In the genomic region with DNA sequence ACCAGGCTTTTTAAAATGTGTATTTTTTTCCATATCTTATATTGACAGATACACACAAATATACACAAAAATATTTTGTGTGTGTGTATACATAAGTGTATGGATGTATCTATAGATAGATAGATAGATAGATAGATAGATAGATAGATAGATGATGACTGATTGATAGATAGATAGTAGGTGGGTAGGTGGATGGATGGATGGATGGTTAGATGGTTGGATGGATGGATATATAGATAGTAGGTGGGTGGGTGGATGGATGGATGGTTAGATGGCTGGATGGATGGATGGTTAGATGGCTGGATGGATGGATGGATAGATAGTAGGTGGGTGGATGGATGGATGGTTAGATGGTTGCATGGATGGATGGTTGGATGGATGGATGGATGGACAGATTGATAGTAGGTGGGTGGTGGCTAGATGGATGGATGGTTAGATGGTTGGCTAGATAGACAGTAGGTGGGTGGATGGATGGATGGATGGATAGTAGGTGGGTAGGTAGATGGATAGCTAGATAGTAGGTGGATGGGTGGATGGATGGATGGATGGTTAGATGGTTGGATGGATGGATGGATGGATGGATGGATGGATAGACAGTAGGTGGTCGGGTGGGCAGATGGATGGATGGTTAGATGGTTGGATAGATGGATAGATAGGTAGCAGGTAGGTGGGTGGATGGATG, we compare ENCODE assay signal across 1 cellular context.
TF ChIP-seq lines count a peak whose summit lies in the region.

No MANE protein-coding gene starts in this region.

TF ChIP-seq in HEK293, 187 proteins besides CTCF, POLR2A, EP300 and RAD21 (continued from another document and continues in another):
- TF ChIP-seq, protein P1, sequence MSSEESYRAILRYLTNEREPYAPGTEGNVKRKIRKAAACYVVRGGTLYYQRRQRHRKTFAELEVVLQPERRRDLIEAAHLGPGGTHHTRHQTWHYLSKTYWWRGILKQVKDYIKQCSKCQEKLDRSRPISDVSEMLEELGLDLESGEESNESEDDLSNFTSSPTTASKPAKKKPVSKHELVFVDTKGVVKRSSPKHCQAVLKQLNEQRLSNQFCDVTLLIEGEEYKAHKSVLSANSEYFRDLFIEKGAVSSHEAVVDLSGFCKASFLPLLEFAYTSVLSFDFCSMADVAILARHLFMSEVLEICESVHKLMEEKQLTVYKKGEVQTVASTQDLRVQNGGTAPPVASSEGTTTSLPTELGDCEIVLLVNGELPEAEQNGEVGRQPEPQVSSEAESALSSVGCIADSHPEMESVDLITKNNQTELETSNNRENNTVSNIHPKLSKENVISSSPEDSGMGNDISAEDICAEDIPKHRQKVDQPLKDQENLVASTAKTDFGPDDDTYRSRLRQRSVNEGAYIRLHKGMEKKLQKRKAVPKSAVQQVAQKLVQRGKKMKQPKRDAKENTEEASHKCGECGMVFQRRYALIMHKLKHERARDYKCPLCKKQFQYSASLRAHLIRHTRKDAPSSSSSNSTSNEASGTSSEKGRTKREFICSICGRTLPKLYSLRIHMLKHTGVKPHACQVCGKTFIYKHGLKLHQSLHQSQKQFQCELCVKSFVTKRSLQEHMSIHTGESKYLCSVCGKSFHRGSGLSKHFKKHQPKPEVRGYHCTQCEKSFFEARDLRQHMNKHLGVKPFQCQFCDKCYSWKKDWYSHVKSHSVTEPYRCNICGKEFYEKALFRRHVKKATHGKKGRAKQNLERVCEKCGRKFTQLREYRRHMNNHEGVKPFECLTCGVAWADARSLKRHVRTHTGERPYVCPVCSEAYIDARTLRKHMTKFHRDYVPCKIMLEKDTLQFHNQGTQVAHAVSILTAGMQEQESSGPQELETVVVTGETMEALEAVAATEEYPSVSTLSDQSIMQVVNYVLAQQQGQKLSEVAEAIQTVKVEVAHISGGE (tag by site-specific recombination; conservative IDR thresholded peaks at IDR 0.05; ENCODE audit: low read depth), result no peak
- TF ChIP-seq, protein P2, sequence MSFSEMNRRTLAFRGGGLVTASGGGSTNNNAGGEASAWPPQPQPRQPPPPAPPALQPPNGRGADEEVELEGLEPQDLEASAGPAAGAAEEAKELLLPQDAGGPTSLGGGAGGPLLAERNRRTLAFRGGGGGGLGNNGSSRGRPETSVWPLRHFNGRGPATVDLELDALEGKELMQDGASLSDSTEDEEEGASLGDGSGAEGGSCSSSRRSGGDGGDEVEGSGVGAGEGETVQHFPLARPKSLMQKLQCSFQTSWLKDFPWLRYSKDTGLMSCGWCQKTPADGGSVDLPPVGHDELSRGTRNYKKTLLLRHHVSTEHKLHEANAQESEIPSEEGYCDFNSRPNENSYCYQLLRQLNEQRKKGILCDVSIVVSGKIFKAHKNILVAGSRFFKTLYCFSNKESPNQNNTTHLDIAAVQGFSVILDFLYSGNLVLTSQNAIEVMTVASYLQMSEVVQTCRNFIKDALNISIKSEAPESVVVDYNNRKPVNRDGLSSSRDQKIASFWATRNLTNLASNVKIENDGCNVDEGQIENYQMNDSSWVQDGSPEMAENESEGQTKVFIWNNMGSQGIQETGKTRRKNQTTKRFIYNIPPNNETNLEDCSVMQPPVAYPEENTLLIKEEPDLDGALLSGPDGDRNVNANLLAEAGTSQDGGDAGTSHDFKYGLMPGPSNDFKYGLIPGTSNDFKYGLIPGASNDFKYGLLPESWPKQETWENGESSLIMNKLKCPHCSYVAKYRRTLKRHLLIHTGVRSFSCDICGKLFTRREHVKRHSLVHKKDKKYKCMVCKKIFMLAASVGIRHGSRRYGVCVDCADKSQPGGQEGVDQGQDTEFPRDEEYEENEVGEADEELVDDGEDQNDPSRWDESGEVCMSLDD (tag by site-specific recombination; IDR thresholded peaks at IDR 0.05), result no peak
- TF ChIP-seq ZNF274 (IDR thresholded peaks at IDR 0.05; ENCODE audit: low read length) (no peak), ZNF274 (tag by site-specific recombination; IDR thresholded peaks at IDR 0.05; ENCODE audit: borderline replicate concordance) (peak; percentile 46; the same call in 1 of the 2 replicates), ZNF677 (tag by site-specific recombination; IDR thresholded peaks at IDR 0.05) (no peak), ZNF701 (tag by site-specific recombination; IDR thresholded peaks at IDR 0.05) (no peak), ZNF248 (tag by site-specific recombination; IDR thresholded peaks at IDR 0.05) (no peak), ZNF184 (tag by site-specific recombination; IDR thresholded peaks at IDR 0.05) (no peak), ZNF585B (tag by site-specific recombination; IDR thresholded peaks at IDR 0.05) (no peak), ZNF654 (tag by site-specific recombination; IDR thresholded peaks at IDR 0.05; ENCODE audit: low read depth) (no peak), ZNF426 (tag by site-specific recombination; IDR thresholded peaks at IDR 0.05) (no peak), ZFP41 (tag by site-specific recombination; IDR thresholded peaks at IDR 0.05; ENCODE audit: borderline replicate concordance) (no peak), ZNF354C (tag by site-specific recombination; IDR thresholded peaks at IDR 0.05; ENCODE audit: borderline replicate concordance, low read depth) (no peak), ZNF626 (tag by site-specific recombination; IDR thresholded peaks at IDR 0.05) (no peak), ZFP3 (tag by site-specific recombination; IDR thresholded peaks at IDR 0.05; ENCODE audit: low read depth) (no peak), ZNF529 (tag by site-specific recombination; IDR thresholded peaks at IDR 0.05; ENCODE audit: insufficient replicate concordance) (no peak), ZNF596 (tag by site-specific recombination; IDR thresholded peaks at IDR 0.05) (no peak), SCRT1 (tag by site-specific recombination; IDR thresholded peaks at IDR 0.05; ENCODE audit: borderline replicate concordance) (no peak), ZBTB7A (tag by site-specific recombination; IDR thresholded peaks at IDR 0.05; ENCODE audit: low read depth) (no peak; the same call in 1 of the 2 replicates), ZNF416 (tag by site-specific recombination; IDR thresholded peaks at IDR 0.05) (no peak), KLF9 (tag by site-specific recombination; IDR thresholded peaks at IDR 0.05; ENCODE audit: low read depth) (no peak), ZFP37 (tag by site-specific recombination; IDR thresholded peaks at IDR 0.05) (no peak), ZNF214 (tag by site-specific recombination; IDR thresholded peaks at IDR 0.05; ENCODE audit: borderline replicate concordance) (no peak), ZNF155 (tag by site-specific recombination; IDR thresholded peaks at IDR 0.05) (0 out of 2 replicates have a peak, but pooled peaks have one; percentile 9), ZNF140 (tag by site-specific recombination; IDR thresholded peaks at IDR 0.05) (no peak), SALL2 (tag by site-specific recombination; IDR thresholded peaks at IDR 0.05; ENCODE audit: borderline replicate concordance) (peak; percentile 15; the same call in 1 of the 2 replicates), ZNF707 (tag by site-specific recombination; IDR thresholded peaks at IDR 0.05) (peak; percentile 9; the same call in 1 of the 2 replicates), ZNF132 (tag by site-specific recombination; IDR thresholded peaks at IDR 0.05; ENCODE audit: borderline replicate concordance) (no peak), ZBTB21 (tag by site-specific recombination; IDR thresholded peaks at IDR 0.05) (no peak), ZNF791 (tag by site-specific recombination; IDR thresholded peaks at IDR 0.05) (no peak), HOXC10 (CRISPR knock-in tag; IDR thresholded peaks at IDR 0.05) (no peak), IKZF3 (tag by site-specific recombination; IDR thresholded peaks at IDR 0.05) (no peak), ZBTB17 (tag by site-specific recombination; IDR thresholded peaks at IDR 0.05) (peak; percentile 47; the same call in 1 of the 2 replicates), MYNN (tag by site-specific recombination; IDR thresholded peaks at IDR 0.05; ENCODE audit: borderline replicate concordance) (no peak), ZNF830 (tag by site-specific recombination; IDR thresholded peaks at IDR 0.05; ENCODE audit: low read depth) (no peak), ZNF292 (tag by site-specific recombination; IDR thresholded peaks at IDR 0.05; ENCODE audit: borderline replicate concordance, low read depth) (no peak), ZNF335 (tag by site-specific recombination; conservative IDR thresholded peaks at IDR 0.05) (no peak), KLF7 (tag by site-specific recombination; IDR thresholded peaks at IDR 0.05; ENCODE audit: borderline replicate concordance) (no peak), ZNF133 (tag by site-specific recombination; IDR thresholded peaks at IDR 0.05) (0 out of 2 replicates have a peak, but pooled peaks have one; percentile 29), ZNF76 (tag by site-specific recombination; IDR thresholded peaks at IDR 0.05; ENCODE audit: borderline replicate concordance, low read depth) (0 out of 2 replicates have a peak, but pooled peaks have one; percentile 12), ZNF138 (tag by site-specific recombination; IDR thresholded peaks at IDR 0.05; ENCODE audit: borderline replicate concordance) (no peak), ZNF473 (tag by site-specific recombination; IDR thresholded peaks at IDR 0.05) (0 out of 2 replicates have a peak, but pooled peaks have one; percentile 55), ZNF10 (tag by site-specific recombination; IDR thresholded peaks at IDR 0.05) (no peak), HOXD13 (CRISPR knock-in tag; IDR thresholded peaks at IDR 0.05; ENCODE audit: borderline replicate concordance) (no peak), ZNF423 (tag by site-specific recombination; IDR thresholded peaks at IDR 0.05) (no peak), ZNF169 (tag by site-specific recombination; IDR thresholded peaks at IDR 0.05) (peak; percentile 84)
- TF ChIP-seq, protein P3, sequence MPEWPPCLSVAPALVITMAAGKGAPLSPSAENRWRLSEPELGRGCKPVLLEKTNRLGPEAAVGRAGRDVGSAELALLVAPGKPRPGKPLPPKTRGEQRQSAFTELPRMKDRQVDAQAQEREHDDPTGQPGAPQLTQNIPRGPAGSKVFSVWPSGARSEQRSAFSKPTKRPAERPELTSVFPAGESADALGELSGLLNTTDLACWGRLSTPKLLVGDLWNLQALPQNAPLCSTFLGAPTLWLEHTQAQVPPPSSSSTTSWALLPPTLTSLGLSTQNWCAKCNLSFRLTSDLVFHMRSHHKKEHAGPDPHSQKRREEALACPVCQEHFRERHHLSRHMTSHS (tag by site-specific recombination; IDR thresholded peaks at IDR 0.05), result no peak
- TF ChIP-seq, protein P4, sequence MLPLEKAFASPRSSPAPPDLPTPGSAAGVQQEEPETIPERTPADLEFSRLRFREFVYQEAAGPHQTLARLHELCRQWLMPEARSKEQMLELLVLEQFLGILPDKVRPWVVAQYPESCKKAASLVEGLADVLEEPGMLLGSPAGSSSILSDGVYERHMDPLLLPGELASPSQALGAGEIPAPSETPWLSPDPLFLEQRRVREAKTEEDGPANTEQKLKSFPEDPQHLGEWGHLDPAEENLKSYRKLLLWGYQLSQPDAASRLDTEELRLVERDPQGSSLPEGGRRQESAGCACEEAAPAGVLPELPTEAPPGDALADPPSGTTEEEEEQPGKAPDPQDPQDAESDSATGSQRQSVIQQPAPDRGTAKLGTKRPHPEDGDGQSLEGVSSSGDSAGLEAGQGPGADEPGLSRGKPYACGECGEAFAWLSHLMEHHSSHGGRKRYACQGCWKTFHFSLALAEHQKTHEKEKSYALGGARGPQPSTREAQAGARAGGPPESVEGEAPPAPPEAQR (tag by site-specific recombination; IDR thresholded peaks at IDR 0.05), result no peak
- TF ChIP-seq, protein P5, sequence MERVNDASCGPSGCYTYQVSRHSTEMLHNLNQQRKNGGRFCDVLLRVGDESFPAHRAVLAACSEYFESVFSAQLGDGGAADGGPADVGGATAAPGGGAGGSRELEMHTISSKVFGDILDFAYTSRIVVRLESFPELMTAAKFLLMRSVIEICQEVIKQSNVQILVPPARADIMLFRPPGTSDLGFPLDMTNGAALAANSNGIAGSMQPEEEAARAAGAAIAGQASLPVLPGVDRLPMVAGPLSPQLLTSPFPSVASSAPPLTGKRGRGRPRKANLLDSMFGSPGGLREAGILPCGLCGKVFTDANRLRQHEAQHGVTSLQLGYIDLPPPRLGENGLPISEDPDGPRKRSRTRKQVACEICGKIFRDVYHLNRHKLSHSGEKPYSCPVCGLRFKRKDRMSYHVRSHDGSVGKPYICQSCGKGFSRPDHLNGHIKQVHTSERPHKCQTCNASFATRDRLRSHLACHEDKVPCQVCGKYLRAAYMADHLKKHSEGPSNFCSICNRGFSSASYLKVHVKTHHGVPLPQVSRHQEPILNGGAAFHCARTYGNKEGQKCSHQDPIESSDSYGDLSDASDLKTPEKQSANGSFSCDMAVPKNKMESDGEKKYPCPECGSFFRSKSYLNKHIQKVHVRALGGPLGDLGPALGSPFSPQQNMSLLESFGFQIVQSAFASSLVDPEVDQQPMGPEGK (tag by site-specific recombination; IDR thresholded peaks at IDR 0.05), result no peak
- TF ChIP-seq, protein P6, sequence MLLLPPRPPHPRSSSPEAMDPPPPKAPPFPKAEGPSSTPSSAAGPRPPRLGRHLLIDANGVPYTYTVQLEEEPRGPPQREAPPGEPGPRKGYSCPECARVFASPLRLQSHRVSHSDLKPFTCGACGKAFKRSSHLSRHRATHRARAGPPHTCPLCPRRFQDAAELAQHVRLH (tag by site-specific recombination; IDR thresholded peaks at IDR 0.05), result no peak
- TF ChIP-seq, protein P7, sequence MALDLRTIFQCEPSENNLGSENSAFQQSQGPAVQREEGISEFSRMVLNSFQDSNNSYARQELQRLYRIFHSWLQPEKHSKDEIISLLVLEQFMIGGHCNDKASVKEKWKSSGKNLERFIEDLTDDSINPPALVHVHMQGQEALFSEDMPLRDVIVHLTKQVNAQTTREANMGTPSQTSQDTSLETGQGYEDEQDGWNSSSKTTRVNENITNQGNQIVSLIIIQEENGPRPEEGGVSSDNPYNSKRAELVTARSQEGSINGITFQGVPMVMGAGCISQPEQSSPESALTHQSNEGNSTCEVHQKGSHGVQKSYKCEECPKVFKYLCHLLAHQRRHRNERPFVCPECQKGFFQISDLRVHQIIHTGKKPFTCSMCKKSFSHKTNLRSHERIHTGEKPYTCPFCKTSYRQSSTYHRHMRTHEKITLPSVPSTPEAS (tag by site-specific recombination; IDR thresholded peaks at IDR 0.05), result no peak
- TF ChIP-seq, protein P8, sequence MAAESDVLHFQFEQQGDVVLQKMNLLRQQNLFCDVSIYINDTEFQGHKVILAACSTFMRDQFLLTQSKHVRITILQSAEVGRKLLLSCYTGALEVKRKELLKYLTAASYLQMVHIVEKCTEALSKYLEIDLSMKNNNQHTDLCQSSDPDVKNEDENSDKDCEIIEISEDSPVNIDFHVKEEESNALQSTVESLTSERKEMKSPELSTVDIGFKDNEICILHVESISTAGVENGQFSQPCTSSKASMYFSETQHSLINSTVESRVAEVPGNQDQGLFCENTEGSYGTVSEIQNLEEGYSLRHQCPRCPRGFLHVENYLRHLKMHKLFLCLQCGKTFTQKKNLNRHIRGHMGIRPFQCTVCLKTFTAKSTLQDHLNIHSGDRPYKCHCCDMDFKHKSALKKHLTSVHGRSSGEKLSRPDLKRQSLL (tag by site-specific recombination; IDR thresholded peaks at IDR 0.05), result no peak
- TF ChIP-seq, protein P9, sequence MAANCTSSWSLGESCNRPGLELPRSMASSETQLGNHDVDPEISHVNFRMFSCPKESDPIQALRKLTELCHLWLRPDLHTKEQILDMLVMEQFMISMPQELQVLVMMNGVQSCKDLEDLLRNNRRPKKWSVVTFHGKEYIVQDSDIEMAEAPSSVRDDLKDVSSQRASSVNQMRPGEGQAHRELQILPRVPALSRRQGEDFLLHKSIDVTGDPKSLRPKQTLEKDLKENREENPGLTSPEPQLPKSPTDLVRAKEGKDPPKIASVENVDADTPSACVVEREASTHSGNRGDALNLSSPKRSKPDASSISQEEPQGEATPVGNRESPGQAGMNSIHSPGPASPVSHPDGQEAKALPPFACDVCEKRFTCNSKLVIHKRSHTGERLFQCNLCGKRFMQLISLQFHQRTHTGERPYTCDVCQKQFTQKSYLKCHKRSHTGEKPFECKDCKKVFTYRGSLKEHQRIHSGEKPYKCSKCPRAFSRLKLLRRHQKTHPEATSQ (tag by site-specific recombination; IDR thresholded peaks at IDR 0.05), result no peak
